ENCODE assay signal across 1 cellular context in the genomic region with DNA sequence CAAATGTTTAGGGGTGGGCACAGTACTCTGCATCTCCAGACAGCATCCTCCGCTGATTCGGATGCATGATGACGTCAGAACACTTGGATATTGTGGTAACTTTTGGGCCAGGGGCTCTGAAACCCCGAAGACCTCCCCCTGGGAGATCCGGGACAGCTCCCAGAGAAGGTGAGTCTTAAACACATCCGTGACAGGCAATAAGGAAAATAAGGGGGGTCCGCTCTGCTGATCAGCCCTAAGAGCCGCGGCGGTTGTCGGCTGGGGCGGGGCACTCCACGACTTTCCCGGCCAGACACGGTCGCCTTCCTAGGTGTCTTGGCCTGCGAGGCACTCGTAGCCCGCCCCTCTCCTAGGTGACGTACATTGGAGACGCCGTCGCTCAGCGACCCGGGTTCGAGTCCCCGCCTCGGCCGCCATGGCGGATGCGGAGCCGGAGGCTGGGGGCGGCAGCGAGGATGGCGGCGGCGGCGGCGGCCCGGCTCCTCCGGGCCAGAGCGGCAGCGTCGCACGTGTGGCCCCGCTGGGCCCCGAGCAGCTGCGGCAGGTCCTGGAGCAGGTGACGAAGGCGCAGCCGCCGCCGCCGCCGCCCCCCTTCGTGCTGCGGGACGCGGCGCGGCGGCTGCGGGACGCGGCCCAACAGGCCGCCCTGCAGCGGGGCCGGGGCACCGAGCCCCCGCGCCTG.
A peak's percentile ranks its signal among the peaks of the same experiment; 100 is the strongest.
TF ChIP-seq lines count a peak whose summit lies in the region.

ZNF839 (plus strand) TSS at position 396 of the 682 bp plus-strand sequence; CDS start at position 416, 20 bp downstream.

TF ChIP-seq in HepG2, 621 proteins besides CTCF, POLR2A, EP300 and RAD21 (continued from another document and continues in another):
- TF ChIP-seq, protein P1, sequence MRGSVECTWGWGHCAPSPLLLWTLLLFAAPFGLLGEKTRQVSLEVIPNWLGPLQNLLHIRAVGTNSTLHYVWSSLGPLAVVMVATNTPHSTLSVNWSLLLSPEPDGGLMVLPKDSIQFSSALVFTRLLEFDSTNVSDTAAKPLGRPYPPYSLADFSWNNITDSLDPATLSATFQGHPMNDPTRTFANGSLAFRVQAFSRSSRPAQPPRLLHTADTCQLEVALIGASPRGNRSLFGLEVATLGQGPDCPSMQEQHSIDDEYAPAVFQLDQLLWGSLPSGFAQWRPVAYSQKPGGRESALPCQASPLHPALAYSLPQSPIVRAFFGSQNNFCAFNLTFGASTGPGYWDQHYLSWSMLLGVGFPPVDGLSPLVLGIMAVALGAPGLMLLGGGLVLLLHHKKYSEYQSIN (CRISPR knock-in tag; IDR thresholded peaks at IDR 0.05; ENCODE audit: borderline replicate concordance): no peak
- TF ChIP-seq ZKSCAN8 (CRISPR knock-in tag; IDR thresholded peaks at IDR 0.05; ENCODE audit: borderline replicate concordance) (no peak), ZNF225 (CRISPR knock-in tag; IDR thresholded peaks at IDR 0.05) (peak; percentile 62; the same call in 1 of the 2 replicates), ZZZ3 (CRISPR knock-in tag; IDR thresholded peaks at IDR 0.05; ENCODE audit: borderline replicate concordance) (no peak), ZNF138 (CRISPR knock-in tag; IDR thresholded peaks at IDR 0.05; ENCODE audit: low read depth) (0 out of 2 replicates have a peak, but pooled peaks have one; percentile 35), ZNF3 (CRISPR knock-in tag; IDR thresholded peaks at IDR 0.05) (no peak), TAF1 (CRISPR knock-in tag; IDR thresholded peaks at IDR 0.05) (peak; percentile 62; the same call in 1 of the 2 replicates), ZNF790 (CRISPR knock-in tag; IDR thresholded peaks at IDR 0.05; ENCODE audit: borderline replicate concordance) (no peak), KLF13 (CRISPR knock-in tag; IDR thresholded peaks at IDR 0.05) (no peak), ZFP36L1 (CRISPR knock-in tag; IDR thresholded peaks at IDR 0.05) (no peak), ZNF704 (CRISPR knock-in tag; IDR thresholded peaks at IDR 0.05; ENCODE audit: borderline replicate concordance) (no peak), GZF1 (CRISPR knock-in tag; IDR thresholded peaks at IDR 0.05) (no peak), GTF2F1 (IDR thresholded peaks at IDR 0.05; ENCODE audit: low read length) (no peak), ZNF607 (CRISPR knock-in tag; IDR thresholded peaks at IDR 0.05; ENCODE audit: borderline replicate concordance) (peak; percentile 28; the same call in 1 of the 2 replicates), GATAD2A (CRISPR knock-in tag; IDR thresholded peaks at IDR 0.05) (peak; percentile 45; the same call in 1 of the 2 replicates), ZNF549 (CRISPR knock-in tag; IDR thresholded peaks at IDR 0.05) (no peak), KAT2B (IDR thresholded peaks at IDR 0.05; ENCODE audit: borderline replicate concordance, low read depth, low read length) (no peak), ZNF678 (CRISPR knock-in tag; IDR thresholded peaks at IDR 0.05) (no peak), AHR (CRISPR knock-in tag; IDR thresholded peaks at IDR 0.05) (no peak), SOX13 (IDR thresholded peaks at IDR 0.05) (no peak), SOX13 (CRISPR knock-in tag; conservative IDR thresholded peaks at IDR 0.05 in 1 of 2, IDR thresholded peaks at IDR 0.05 in 1 of 2) (peak in 1 of 2 experiments; percentile 33; a peak in 1 of 4 replicates), ZNF264 (CRISPR knock-in tag; IDR thresholded peaks at IDR 0.05) (no peak), ZNF703 (CRISPR knock-in tag; IDR thresholded peaks at IDR 0.05; ENCODE audit: borderline replicate concordance) (no peak), ZNF552 (CRISPR knock-in tag; IDR thresholded peaks at IDR 0.05; ENCODE audit: borderline replicate concordance) (no peak), PLRG1 (conservative IDR thresholded peaks at IDR 0.05) (no peak), ZNF644 (CRISPR knock-in tag; IDR thresholded peaks at IDR 0.05; ENCODE audit: low read depth) (no peak), CHD2 (IDR thresholded peaks at IDR 0.05; ENCODE audit: low read depth, low read length) (no peak), THAP11 (CRISPR knock-in tag; IDR thresholded peaks at IDR 0.05) (peak; percentile 91), YY1 (IDR thresholded peaks at IDR 0.05; ENCODE audit: insufficient read depth, insufficient replicate concordance, low read depth, low read length) (peak; percentile 95), TCF7 (IDR thresholded peaks at IDR 0.05; ENCODE audit: low read depth) (no peak), ZNF629 (CRISPR knock-in tag; conservative IDR thresholded peaks at IDR 0.05) (0 out of 2 replicates have a peak, but pooled peaks have one; percentile 31), PBX2 (CRISPR knock-in tag; IDR thresholded peaks at IDR 0.05) (no peak), NR2F2 (IDR thresholded peaks at IDR 0.05; ENCODE audit: borderline replicate concordance, low read depth) (no peak), ZNF33B (CRISPR knock-in tag; IDR thresholded peaks at IDR 0.05) (no peak), ZNF724P (CRISPR knock-in tag; IDR thresholded peaks at IDR 0.05; ENCODE audit: borderline replicate concordance) (no peak), CENPT (CRISPR knock-in tag; IDR thresholded peaks at IDR 0.05; ENCODE audit: low read depth) (no peak)
- TF ChIP-seq, protein P2, sequence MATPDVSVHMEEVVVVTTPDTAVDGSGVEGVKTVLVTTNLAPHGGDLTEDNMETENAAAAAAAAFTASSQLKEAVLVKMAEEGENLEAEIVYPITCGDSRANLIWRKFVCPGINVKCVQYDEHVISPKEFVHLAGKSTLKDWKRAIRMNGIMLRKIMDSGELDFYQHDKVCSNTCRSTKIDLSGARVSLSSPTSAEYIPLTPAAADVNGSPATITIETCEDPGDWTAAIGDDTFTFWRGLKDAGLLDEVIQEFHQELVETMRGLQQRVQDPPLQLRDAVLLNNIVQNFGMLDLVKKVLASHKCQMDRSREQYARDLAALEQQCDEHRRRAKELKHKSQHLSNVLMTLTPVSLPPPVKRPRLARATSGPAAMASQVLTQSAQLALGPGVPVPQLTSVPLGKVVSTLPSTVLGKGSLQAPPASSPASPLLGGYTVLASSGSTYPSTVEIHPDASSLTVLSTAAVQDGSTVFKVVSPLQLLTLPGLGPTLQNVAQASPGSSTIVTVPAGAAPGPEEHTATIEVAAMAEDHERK (CRISPR knock-in tag; IDR thresholded peaks at IDR 0.05; ENCODE audit: low read depth): no peak
- TF ChIP-seq, protein P3, sequence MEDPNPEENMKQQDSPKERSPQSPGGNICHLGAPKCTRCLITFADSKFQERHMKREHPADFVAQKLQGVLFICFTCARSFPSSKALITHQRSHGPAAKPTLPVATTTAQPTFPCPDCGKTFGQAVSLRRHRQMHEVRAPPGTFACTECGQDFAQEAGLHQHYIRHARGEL (CRISPR knock-in tag; IDR thresholded peaks at IDR 0.05): no peak
- TF ChIP-seq, protein P4, sequence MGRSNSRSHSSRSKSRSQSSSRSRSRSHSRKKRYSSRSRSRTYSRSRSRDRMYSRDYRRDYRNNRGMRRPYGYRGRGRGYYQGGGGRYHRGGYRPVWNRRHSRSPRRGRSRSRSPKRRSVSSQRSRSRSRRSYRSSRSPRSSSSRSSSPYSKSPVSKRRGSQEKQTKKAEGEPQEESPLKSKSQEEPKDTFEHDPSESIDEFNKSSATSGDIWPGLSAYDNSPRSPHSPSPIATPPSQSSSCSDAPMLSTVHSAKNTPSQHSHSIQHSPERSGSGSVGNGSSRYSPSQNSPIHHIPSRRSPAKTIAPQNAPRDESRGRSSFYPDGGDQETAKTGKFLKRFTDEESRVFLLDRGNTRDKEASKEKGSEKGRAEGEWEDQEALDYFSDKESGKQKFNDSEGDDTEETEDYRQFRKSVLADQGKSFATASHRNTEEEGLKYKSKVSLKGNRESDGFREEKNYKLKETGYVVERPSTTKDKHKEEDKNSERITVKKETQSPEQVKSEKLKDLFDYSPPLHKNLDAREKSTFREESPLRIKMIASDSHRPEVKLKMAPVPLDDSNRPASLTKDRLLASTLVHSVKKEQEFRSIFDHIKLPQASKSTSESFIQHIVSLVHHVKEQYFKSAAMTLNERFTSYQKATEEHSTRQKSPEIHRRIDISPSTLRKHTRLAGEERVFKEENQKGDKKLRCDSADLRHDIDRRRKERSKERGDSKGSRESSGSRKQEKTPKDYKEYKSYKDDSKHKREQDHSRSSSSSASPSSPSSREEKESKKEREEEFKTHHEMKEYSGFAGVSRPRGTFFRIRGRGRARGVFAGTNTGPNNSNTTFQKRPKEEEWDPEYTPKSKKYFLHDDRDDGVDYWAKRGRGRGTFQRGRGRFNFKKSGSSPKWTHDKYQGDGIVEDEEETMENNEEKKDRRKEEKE (IDR thresholded peaks at IDR 0.05): no peak
- TF ChIP-seq, protein P5, sequence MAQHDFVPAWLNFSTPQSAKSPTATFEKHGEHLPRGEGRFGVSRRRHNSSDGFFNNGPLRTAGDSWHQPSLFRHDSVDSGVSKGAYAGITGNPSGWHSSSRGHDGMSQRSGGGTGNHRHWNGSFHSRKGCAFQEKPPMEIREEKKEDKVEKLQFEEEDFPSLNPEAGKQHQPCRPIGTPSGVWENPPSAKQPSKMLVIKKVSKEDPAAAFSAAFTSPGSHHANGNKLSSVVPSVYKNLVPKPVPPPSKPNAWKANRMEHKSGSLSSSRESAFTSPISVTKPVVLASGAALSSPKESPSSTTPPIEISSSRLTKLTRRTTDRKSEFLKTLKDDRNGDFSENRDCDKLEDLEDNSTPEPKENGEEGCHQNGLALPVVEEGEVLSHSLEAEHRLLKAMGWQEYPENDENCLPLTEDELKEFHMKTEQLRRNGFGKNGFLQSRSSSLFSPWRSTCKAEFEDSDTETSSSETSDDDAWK (CRISPR knock-in tag; IDR thresholded peaks at IDR 0.05): no peak
- TF ChIP-seq, protein P6, sequence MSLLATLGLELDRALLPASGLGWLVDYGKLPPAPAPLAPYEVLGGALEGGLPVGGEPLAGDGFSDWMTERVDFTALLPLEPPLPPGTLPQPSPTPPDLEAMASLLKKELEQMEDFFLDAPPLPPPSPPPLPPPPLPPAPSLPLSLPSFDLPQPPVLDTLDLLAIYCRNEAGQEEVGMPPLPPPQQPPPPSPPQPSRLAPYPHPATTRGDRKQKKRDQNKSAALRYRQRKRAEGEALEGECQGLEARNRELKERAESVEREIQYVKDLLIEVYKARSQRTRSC (CRISPR knock-in tag; IDR thresholded peaks at IDR 0.05; ENCODE audit: low read depth): no peak
- TF ChIP-seq, protein P7, sequence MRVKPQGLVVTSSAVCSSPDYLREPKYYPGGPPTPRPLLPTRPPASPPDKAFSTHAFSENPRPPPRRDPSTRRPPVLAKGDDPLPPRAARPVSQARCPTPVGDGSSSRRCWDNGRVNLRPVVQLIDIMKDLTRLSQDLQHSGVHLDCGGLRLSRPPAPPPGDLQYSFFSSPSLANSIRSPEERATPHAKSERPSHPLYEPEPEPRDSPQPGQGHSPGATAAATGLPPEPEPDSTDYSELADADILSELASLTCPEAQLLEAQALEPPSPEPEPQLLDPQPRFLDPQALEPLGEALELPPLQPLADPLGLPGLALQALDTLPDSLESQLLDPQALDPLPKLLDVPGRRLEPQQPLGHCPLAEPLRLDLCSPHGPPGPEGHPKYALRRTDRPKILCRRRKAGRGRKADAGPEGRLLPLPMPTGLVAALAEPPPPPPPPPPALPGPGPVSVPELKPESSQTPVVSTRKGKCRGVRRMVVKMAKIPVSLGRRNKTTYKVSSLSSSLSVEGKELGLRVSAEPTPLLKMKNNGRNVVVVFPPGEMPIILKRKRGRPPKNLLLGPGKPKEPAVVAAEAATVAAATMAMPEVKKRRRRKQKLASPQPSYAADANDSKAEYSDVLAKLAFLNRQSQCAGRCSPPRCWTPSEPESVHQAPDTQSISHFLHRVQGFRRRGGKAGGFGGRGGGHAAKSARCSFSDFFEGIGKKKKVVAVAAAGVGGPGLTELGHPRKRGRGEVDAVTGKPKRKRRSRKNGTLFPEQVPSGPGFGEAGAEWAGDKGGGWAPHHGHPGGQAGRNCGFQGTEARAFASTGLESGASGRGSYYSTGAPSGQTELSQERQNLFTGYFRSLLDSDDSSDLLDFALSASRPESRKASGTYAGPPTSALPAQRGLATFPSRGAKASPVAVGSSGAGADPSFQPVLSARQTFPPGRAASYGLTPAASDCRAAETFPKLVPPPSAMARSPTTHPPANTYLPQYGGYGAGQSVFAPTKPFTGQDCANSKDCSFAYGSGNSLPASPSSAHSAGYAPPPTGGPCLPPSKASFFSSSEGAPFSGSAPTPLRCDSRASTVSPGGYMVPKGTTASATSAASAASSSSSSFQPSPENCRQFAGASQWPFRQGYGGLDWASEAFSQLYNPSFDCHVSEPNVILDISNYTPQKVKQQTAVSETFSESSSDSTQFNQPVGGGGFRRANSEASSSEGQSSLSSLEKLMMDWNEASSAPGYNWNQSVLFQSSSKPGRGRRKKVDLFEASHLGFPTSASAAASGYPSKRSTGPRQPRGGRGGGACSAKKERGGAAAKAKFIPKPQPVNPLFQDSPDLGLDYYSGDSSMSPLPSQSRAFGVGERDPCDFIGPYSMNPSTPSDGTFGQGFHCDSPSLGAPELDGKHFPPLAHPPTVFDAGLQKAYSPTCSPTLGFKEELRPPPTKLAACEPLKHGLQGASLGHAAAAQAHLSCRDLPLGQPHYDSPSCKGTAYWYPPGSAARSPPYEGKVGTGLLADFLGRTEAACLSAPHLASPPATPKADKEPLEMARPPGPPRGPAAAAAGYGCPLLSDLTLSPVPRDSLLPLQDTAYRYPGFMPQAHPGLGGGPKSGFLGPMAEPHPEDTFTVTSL (CRISPR knock-in tag; IDR thresholded peaks at IDR 0.05; ENCODE audit: borderline replicate concordance): no peak
- TF ChIP-seq, protein P8, sequence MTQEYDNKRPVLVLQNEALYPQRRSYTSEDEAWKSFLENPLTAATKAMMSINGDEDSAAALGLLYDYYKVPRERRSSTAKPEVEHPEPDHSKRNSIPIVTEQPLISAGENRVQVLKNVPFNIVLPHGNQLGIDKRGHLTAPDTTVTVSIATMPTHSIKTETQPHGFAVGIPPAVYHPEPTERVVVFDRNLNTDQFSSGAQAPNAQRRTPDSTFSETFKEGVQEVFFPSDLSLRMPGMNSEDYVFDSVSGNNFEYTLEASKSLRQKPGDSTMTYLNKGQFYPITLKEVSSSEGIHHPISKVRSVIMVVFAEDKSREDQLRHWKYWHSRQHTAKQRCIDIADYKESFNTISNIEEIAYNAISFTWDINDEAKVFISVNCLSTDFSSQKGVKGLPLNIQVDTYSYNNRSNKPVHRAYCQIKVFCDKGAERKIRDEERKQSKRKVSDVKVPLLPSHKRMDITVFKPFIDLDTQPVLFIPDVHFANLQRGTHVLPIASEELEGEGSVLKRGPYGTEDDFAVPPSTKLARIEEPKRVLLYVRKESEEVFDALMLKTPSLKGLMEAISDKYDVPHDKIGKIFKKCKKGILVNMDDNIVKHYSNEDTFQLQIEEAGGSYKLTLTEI (CRISPR knock-in tag; conservative IDR thresholded peaks at IDR 0.05): no peak
